In genomic region chr19:35290381-35291135, GRCh38 we compare ENCODE assay signal across 1 cellular context.
TF ChIP-seq lines count a peak whose summit lies in the region.

No MANE protein-coding gene starts in this region.

TF ChIP-seq in HEK293, 187 proteins besides CTCF, POLR2A, EP300 and RAD21 (continued from another document):
- TF ChIP-seq PBX3 (CRISPR knock-in tag; IDR thresholded peaks at IDR 0.05), result no peak
- no peak for TF ChIP-seq ZNF571 (tag by site-specific recombination; IDR thresholded peaks at IDR 0.05)
- no peak for TF ChIP-seq ZNF302 (tag by site-specific recombination; IDR thresholded peaks at IDR 0.05; ENCODE audit: low read depth)
- TF ChIP-seq ZNF133 (tag by site-specific recombination; IDR thresholded peaks at IDR 0.05), result no peak
- TF ChIP-seq ZNF600 (tag by site-specific recombination; IDR thresholded peaks at IDR 0.05), result peak; percentile 84
- TF ChIP-seq, protein P1, sequence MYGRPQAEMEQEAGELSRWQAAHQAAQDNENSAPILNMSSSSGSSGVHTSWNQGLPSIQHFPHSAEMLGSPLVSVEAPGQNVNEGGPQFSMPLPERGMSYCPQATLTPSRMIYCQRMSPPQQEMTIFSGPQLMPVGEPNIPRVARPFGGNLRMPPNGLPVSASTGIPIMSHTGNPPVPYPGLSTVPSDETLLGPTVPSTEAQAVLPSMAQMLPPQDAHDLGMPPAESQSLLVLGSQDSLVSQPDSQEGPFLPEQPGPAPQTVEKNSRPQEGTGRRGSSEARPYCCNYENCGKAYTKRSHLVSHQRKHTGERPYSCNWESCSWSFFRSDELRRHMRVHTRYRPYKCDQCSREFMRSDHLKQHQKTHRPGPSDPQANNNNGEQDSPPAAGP (tag by site-specific recombination; IDR thresholded peaks at IDR 0.05), result no peak
- peak; percentile 79; the same call in 1 of the 2 replicates for TF ChIP-seq ZNF341 (tag by site-specific recombination; IDR thresholded peaks at IDR 0.05; ENCODE audit: low read depth)
- peak; percentile 21; the same call in 1 of the 2 replicates for TF ChIP-seq GLIS1 (tag by site-specific recombination; IDR thresholded peaks at IDR 0.05)
- peak; percentile 63 for TF ChIP-seq ZNF398 (tag by site-specific recombination; IDR thresholded peaks at IDR 0.05)
- TF ChIP-seq, protein P2, sequence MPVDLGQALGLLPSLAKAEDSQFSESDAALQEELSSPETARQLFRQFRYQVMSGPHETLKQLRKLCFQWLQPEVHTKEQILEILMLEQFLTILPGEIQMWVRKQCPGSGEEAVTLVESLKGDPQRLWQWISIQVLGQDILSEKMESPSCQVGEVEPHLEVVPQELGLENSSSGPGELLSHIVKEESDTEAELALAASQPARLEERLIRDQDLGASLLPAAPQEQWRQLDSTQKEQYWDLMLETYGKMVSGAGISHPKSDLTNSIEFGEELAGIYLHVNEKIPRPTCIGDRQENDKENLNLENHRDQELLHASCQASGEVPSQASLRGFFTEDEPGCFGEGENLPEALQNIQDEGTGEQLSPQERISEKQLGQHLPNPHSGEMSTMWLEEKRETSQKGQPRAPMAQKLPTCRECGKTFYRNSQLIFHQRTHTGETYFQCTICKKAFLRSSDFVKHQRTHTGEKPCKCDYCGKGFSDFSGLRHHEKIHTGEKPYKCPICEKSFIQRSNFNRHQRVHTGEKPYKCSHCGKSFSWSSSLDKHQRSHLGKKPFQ (tag by site-specific recombination; IDR thresholded peaks at IDR 0.05), result peak; percentile 95
